In the genomic region with DNA sequence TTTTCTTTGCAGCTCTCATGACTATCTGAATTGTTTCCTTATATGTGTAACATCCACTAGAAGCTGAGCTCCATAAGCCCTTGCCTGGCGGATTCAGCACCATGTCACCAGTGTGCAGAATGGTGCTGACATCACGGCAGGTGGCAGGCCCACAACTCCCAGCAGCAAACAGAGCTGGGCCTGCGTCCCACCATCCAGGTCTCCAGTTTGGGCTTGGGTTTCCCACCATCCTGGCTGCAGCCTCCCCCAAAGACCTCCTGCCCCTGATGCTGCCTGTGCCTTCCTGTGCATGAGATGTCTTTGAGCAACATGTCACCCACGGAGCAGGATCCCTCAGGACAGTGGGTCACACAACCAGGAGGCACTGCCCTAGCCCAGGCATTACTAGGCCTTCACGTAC, we compare ENCODE assay signal across 28 cellular contexts.
DNase-seq lines count a peak whose midpoint lies in the region; ATAC-seq and TF ChIP-seq lines count a peak whose summit lies in the region.
"Had no signal": no experiment of that assay in that cellular context is flagged by ENCODE, and none has a peak within 500 bp of the region (broad histone marks: within the 10 kb centered on the region; RNA-seq: fewer than 3 reads in every experiment).

No MANE protein-coding gene starts in this region.

- H3K4me3 Mint-ChIP-seq in glutamatergic neuron (ENCODE audit: unreplicated experiment): no peak overlapping the region
- H3K4me3 Mint-ChIP-seq: activated CD4-positive, alpha-beta memory T cell treated with anti-CD3 and anti-CD28 coated beads, Interleukin-2, amount 10 ng/mL, durations not matched to agents 7 days and 5 days; activated naive CD4-positive, alpha-beta T cell treated with anti-CD3 and anti-CD28 coated beads, Interleukin-2, amount 10 ng/mL, durations not matched to agents 7 days and 5 days; activated T-helper 17 cell treated with anti-CD3 and anti-CD28 coated beads, Interleukin-2, amount 50 U/mL, for 72 hours; nephron; stimulated activated naive CD8-positive, alpha-beta T cell treated with anti-CD3 and anti-CD28 coated beads, Interleukin-15, Interleukin-2, amounts not matched to agents 100 ng/mL and 50 ng/mL, for 24 hours; T-helper 17 cell had no signal

- no peak for TF ChIP-seq POLR2A in upper lobe of left lung (IDR thresholded peaks at IDR 0.05)

- H3K4me3 ChIP-seq in psoas muscle: no peak overlapping the region
- H3K4me3 ChIP-seq in upper lobe of left lung: no peak overlapping the region
- H3K4me3 ChIP-seq: colonic mucosa, lower lobe of right lung, PC-9 had no signal

- H3K4me1 ChIP-seq in psoas muscle (peaks cover 31% of the 10 kb centered on the region), upper lobe of left lung (peaks cover 42 to 61% (median 54%) of the 10 kb centered on the region in 4 donors)
- H3K4me1 ChIP-seq: colonic mucosa had no signal

- H3K27me3 Mint-ChIP-seq in glutamatergic neuron (ENCODE audit: unreplicated experiment): peaks cover 12% of the 10 kb centered on the region
- H3K27me3 Mint-ChIP-seq: activated CD4-positive, alpha-beta memory T cell treated with anti-CD3 and anti-CD28 coated beads, Interleukin-2, amount 10 ng/mL, durations not matched to agents 7 days and 5 days had no signal

- DNase-seq in Right ventricle myocardium inferior (ENCODE audit: missing footprints) (peak; percentile 45), Right ventricle myocardium superior (no peak), glutamatergic neuron (no peak), psoas muscle (no peak), upper lobe of left lung (no peak)
- DNase-seq in activated CD4-positive, alpha-beta T cell treated with anti-CD3 and anti-CD28 coated beads for 48 hours: no peak
- DNase-seq: activated CD4-positive, alpha-beta memory T cell treated with anti-CD3 and anti-CD28 coated beads, Interleukin-2, amount 10 ng/mL, durations not matched to agents 7 days and 5 days; activated CD4-positive, alpha-beta T cell treated with anti-CD3 and anti-CD28 coated beads for 1 hour; activated CD8-positive, alpha-beta memory T cell treated with anti-CD3 and anti-CD28 coated beads, Interleukin-2, amount 50 U/mL, for 48 hours; activated naive CD4-positive, alpha-beta T cell treated with anti-CD3 and anti-CD28 coated beads, Interleukin-2, amount 10 ng/mL, durations not matched to agents 7 days and 5 days; colonic mucosa; COR-L47; effector memory CD4-positive, alpha-beta T cell; lower lobe of right lung; NCI-H1436; NCI-H2081; NCI-H2227 treated with DMSO at 0.1 percent for 48 hours; stimulated activated CD8-positive, alpha-beta memory T cell treated with anti-CD3 and anti-CD28 coated beads, Interleukin-4, amount 100 ng/mL, for 48 hours; T-helper 17 cell had no signal

- peaks cover 2% of the 10 kb centered on the region for H3K4me1 Mint-ChIP-seq in glutamatergic neuron (ENCODE audit: low read depth, unreplicated experiment)
- H3K4me1 Mint-ChIP-seq: activated naive CD4-positive, alpha-beta T cell treated with anti-CD3 and anti-CD28 coated beads, Interleukin-2, amount 10 ng/mL, durations not matched to agents 7 days and 5 days had no signal

- WGBS in psoas muscle, 3 donors: 89 to 94% (median 93%) methylated on average over 5 of the region's 5 CpGs
- 85 to 86% methylated on average over 5 of the region's 5 CpGs for WGBS in upper lobe of left lung, 2 donors

- peaks cover 11 to 92% of the 10 kb centered on the region in 2 donors for H3K36me3 ChIP-seq in psoas muscle (ENCODE audit: insufficient read depth in 1 of 2, low read depth in 1 of 2)
- peaks cover 63 to 99% (median 87%) of the 10 kb centered on the region in 4 donors for H3K36me3 ChIP-seq in upper lobe of left lung
- H3K36me3 ChIP-seq: colonic mucosa had no signal

- H3K9me3 ChIP-seq in psoas muscle: no peaks in the 10 kb centered on the region
- no peaks in the 10 kb centered on the region for H3K9me3 ChIP-seq in upper lobe of left lung
- H3K9me3 ChIP-seq: colonic mucosa, lower lobe of right lung had no signal

- ATAC-seq in Right ventricle myocardium inferior: no peak
- ATAC-seq in Right ventricle myocardium superior (ENCODE audit: poor library complexity): no peak
- ATAC-seq in psoas muscle: no peak
- no peak for ATAC-seq in upper lobe of left lung (ENCODE audit: low FRiP score in 2 of 2)
- no peak for ATAC-seq in GM21381 (IDR thresholded peaks at IDR 0.05; ENCODE audit: unreplicated experiment)
- no peak for ATAC-seq in GM19397 (IDR thresholded peaks at IDR 0.05; ENCODE audit: unreplicated experiment)
- ATAC-seq: activated T-helper 17 cell treated with anti-CD3 and anti-CD28 coated beads, Interleukin-2, amount 50 U/mL, for 72 hours; T-helper 17 cell had no signal

- no peak for TF ChIP-seq EP300 in upper lobe of left lung (IDR thresholded peaks at IDR 0.05)

- no peaks in the 10 kb centered on the region for H3K9me3 Mint-ChIP-seq in glutamatergic neuron (ENCODE audit: unreplicated experiment)
- H3K9me3 Mint-ChIP-seq: activated CD4-positive, alpha-beta memory T cell treated with anti-CD3 and anti-CD28 coated beads, Interleukin-2, amount 10 ng/mL, durations not matched to agents 7 days and 5 days; activated naive CD4-positive, alpha-beta T cell treated with anti-CD3 and anti-CD28 coated beads, Interleukin-2, amount 10 ng/mL, durations not matched to agents 7 days and 5 days; activated T-helper 17 cell treated with anti-CD3 and anti-CD28 coated beads, Interleukin-2, amount 50 U/mL, for 72 hours; nephron; stimulated activated naive CD8-positive, alpha-beta T cell treated with anti-CD3 and anti-CD28 coated beads, Interleukin-15, Interleukin-2, amounts not matched to agents 100 ng/mL and 50 ng/mL, for 24 hours had no signal

- TF ChIP-seq CTCF in glutamatergic neuron (IDR thresholded peaks at IDR 0.05; ENCODE audit: partially characterized antibody, unreplicated experiment) (no peak), psoas muscle (IDR thresholded peaks at IDR 0.05) (no peak), upper lobe of left lung (IDR thresholded peaks at IDR 0.05) (no peak)

- no peaks in the 10 kb centered on the region for H3K36me3 Mint-ChIP-seq in glutamatergic neuron (ENCODE audit: unreplicated experiment)
- H3K36me3 Mint-ChIP-seq: activated naive CD4-positive, alpha-beta T cell treated with anti-CD3 and anti-CD28 coated beads, Interleukin-2, amount 10 ng/mL, durations not matched to agents 7 days and 5 days had no signal

- H3K27ac ChIP-seq in psoas muscle (peak overlapping the region; percentile 68), upper lobe of left lung (peak overlapping the region; percentile 68 to 82 (median 74))
- H3K27ac ChIP-seq: 22Rv1, C4-2B, colonic mucosa, epithelial cell of prostate, PC-9 had no signal

- H3K27me3 ChIP-seq in psoas muscle (ENCODE audit: insufficient read depth in 3 of 3, low read length in 2 of 3): no peaks in the 10 kb centered on the region
- no peaks in the 10 kb centered on the region for H3K27me3 ChIP-seq in upper lobe of left lung
- H3K27me3 ChIP-seq: colonic mucosa had no signal

- intact Hi-C loops in Right ventricle myocardium inferior (cut with DNase I) (loop anchor here (1.0 to 5.0 kb wide), 2 partner anchors 53 to 99 kb away; no protein-coding TSS in a partner anchor), Right ventricle myocardium superior (cut with DNase I) (loop anchor here (5.0 kb wide), 2 partner anchors 98 to 102 kb away; no protein-coding TSS in a partner anchor), psoas muscle (cut with DNase I) (no loop called here)

- peak overlapping the region; percentile 53 for H3K27ac Mint-ChIP-seq in glutamatergic neuron (ENCODE audit: unreplicated experiment)
- H3K27ac Mint-ChIP-seq: activated CD4-positive, alpha-beta memory T cell treated with anti-CD3 and anti-CD28 coated beads, Interleukin-2, amount 10 ng/mL, durations not matched to agents 7 days and 5 days; activated naive CD4-positive, alpha-beta T cell treated with anti-CD3 and anti-CD28 coated beads, Interleukin-2, amount 10 ng/mL, durations not matched to agents 7 days and 5 days; activated T-helper 17 cell treated with anti-CD3 and anti-CD28 coated beads, Interleukin-2, amount 50 U/mL, for 72 hours; stimulated activated naive CD8-positive, alpha-beta T cell treated with anti-CD3 and anti-CD28 coated beads, Interleukin-15, Interleukin-2, amounts not matched to agents 100 ng/mL and 50 ng/mL, for 24 hours; T-helper 17 cell had no signal

Comparison
In these comparisons a context has a peak if more than half of its experiments do, and no peak if none do; other contexts are left out.
1. intact Hi-C loops: an anchor here in Right ventricle myocardium inferior (1.0 to 5.0 kb wide) and Right ventricle myocardium superior (5.0 kb wide); none called in psoas muscle.